8 cellular contexts compared by ENCODE assay signal in the genomic region with DNA sequence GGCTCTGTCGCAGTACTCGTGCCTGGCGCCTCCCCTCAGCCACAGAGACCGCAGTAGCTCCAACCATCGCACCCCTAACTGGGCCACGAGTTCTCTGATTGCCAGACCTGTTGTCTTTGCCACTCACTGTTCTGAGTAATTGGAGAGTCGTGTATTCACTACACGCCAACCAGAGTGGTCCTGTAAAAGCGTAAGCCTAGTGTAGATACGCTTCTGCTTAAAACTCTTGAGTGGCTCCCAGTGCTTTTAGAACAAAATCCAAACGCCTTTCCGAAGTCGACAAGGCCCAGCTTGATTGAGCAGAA. TPM values are rescaled to one million over a fixed set of nuclear protein-coding genes. Genes with fewer than 3 reads are reported as not detected.
DNase-seq lines count a peak whose midpoint lies in the region; ATAC-seq and TF ChIP-seq lines count a peak whose summit lies in the region.

No MANE protein-coding gene starts in this region.

- no peaks in the 10 kb centered on the region for H3K27me3 Mint-ChIP-seq in natural killer cell (ENCODE audit: low read depth in 2 of 2)

- no peaks in the 10 kb centered on the region for H3K36me3 Mint-ChIP-seq in natural killer cell

- no peaks in the 10 kb centered on the region for H3K9me3 Mint-ChIP-seq in natural killer cell

- peak overlapping the region; percentile 93 to 96 for H3K27ac Mint-ChIP-seq in natural killer cell

- peak overlapping the region; percentile 96 for H3K4me3 Mint-ChIP-seq in natural killer cell

- no peak for ATAC-seq in natural killer cell

- intact Hi-C loops in natural killer cell (cut with micrococcal nuclease), result loop anchor here (1.0 to 10.0 kb wide), 3 partner anchors 47 to 746 kb away; partner anchors contain the start of genes CTCF, NFATC3 and SLC7A6

- H3K4me1 Mint-ChIP-seq in natural killer cell, result peaks cover 30 to 39% of the 10 kb centered on the region in 2 donors

- H3K4me3 ChIP-seq in choroid plexus epithelial cell (ENCODE audit: low read depth, low read length), result peak overlapping the region; percentile 98

- no peak for TF ChIP-seq CTCF in choroid plexus epithelial cell (conservative IDR thresholded peaks at IDR 0.05; ENCODE audit: low read depth, low read length)
- no peak for TF ChIP-seq CTCF in natural killer cell (IDR thresholded peaks at IDR 0.05)

- DNase-seq in NCI-H82 (lab: John Stamatoyannopoulos, UW), result peak; percentile 61
- no peak for DNase-seq in NCI-H82 treated with DMSO at 0.1 percent for 48 hours (lab: John Stamatoyannopoulos, UW; ENCODE audit: unreplicated experiment)
- peak; percentile 51 for DNase-seq in NCI-H345 (lab: John Stamatoyannopoulos, UW)
- peak; percentile 55 for DNase-seq in choroid plexus epithelial cell (ENCODE audit: low read depth)
- no peak for DNase-seq in natural killer cell
- no peak for DNase-seq in RKO (ENCODE audit: low spot score)
- no peak for DNase-seq in NCI-H187 (lab: John Stamatoyannopoulos, UW)
- no peak for DNase-seq in EL

RNA-seq across cellular contexts. Expression of gene PRMT7, which starts 0.4 kb away (rescaled TPM):
- 10 to 100 TPM; 60.7 to 84.7 (median 68.2) TPM for total RNA-seq in natural killer cell

RNA-seq across cellular contexts. Expression of gene SLC7A6OS, which starts 0.5 kb away (rescaled TPM):
- total RNA-seq in natural killer cell, result 10 to 100 TPM; 46.3 to 57.3 (median 56.1) TPM

RNA-seq across cellular contexts. Expression of gene SLC7A6, which starts 46.9 kb away (rescaled TPM):
- 10 to 100 TPM; 46.6 to 84.9 (median 69.6) TPM for total RNA-seq in natural killer cell

Comparison
In these comparisons a context has a peak if more than half of its experiments do, and no peak if none do; other contexts are left out.
1. DNase-seq: peak in NCI-H82 (single experiment), NCI-H345 (single experiment) and choroid plexus epithelial cell (single experiment); none in NCI-H82 treated with DMSO at 0.1 percent for 48 hours (single experiment), natural killer cell (single experiment), RKO (single experiment), NCI-H187 (0 of 2) and EL (single experiment).